ENCODE assay signal across 8 cellular contexts in genomic region chr5:53109041-53109435, GRCh38. TPM values are rescaled to one million over a fixed set of nuclear protein-coding genes. Genes with fewer than 3 reads are reported as not detected.
DNase-seq lines count a peak whose midpoint lies in the region; ATAC-seq, FAIRE-seq and TF ChIP-seq lines count a peak whose summit lies in the region.

No MANE protein-coding gene starts in this region.

- TF ChIP-seq CTCF in GM12864 (IDR thresholded peaks at IDR 0.05; ENCODE audit: low read depth, low read length, missing control alignments) (no peak), smooth muscle cell (IDR thresholded peaks at IDR 0.05; ENCODE audit: borderline replicate concordance, insufficient read depth, poor library complexity, severe bottlenecking) (no peak)

- no peaks in the 10 kb centered on the region for H3K9me3 Mint-ChIP-seq in activated naive CD8-positive, alpha-beta T cell treated with anti-CD3 and anti-CD28 coated beads, Interleukin-2, amount 10 ng/mL, durations not matched to agents 7 days and 5 days

- peak overlapping the region; percentile 93 for H3K4me2 ChIP-seq in smooth muscle cell

- no peaks in the 10 kb centered on the region for H3K36me3 ChIP-seq in smooth muscle cell (ENCODE audit: low read depth)

- no peaks in the 10 kb centered on the region for H3K27me3 ChIP-seq in smooth muscle cell (ENCODE audit: low read depth)

- H3K9me3 ChIP-seq in iPS-18c (ENCODE audit: control insufficient read depth, insufficient read depth, low read length) (no peaks in the 10 kb centered on the region), smooth muscle cell (replicated peaks; ENCODE audit: low read depth) (no peaks in the 10 kb centered on the region)

- no peak for FAIRE-seq in H54 (lab: Jason Lieb, UNC)

- peak overlapping the region; percentile 86 for H3K4me3 Mint-ChIP-seq in activated naive CD8-positive, alpha-beta T cell treated with anti-CD3 and anti-CD28 coated beads, Interleukin-2, amount 10 ng/mL, durations not matched to agents 7 days and 5 days

- H3K36me3 Mint-ChIP-seq in activated naive CD8-positive, alpha-beta T cell treated with anti-CD3 and anti-CD28 coated beads, Interleukin-2, amount 10 ng/mL, durations not matched to agents 7 days and 5 days: peaks cover 24% of the 10 kb centered on the region

- peak overlapping the region; percentile 89 for H3K27ac Mint-ChIP-seq in activated naive CD8-positive, alpha-beta T cell treated with anti-CD3 and anti-CD28 coated beads, Interleukin-2, amount 10 ng/mL, durations not matched to agents 7 days and 5 days

- POLR2A ChIA-PET in activated naive CD8-positive, alpha-beta T cell treated with anti-CD3 and anti-CD28 coated beads, Interleukin-2, amount 10 ng/mL, durations not matched to agents 7 days and 5 days (lab: Charles Lee): interaction anchor here (0.6 to 2.1 kb wide), 7 partner anchors 10 to 160 kb away, joined by 3 to 11 read pairs (median 4); no protein-coding TSS in a partner anchor

- peak overlapping the region; percentile 91 for H2AFZ ChIP-seq in smooth muscle cell (ENCODE audit: low read depth)

- H3K4me1 Mint-ChIP-seq in activated naive CD8-positive, alpha-beta T cell treated with anti-CD3 and anti-CD28 coated beads, Interleukin-2, amount 10 ng/mL, durations not matched to agents 7 days and 5 days: peaks cover 30% of the 10 kb centered on the region

- TF ChIP-seq POLR2A in H54 (IDR thresholded peaks at IDR 0.05; ENCODE audit: low read depth, low read length): no peak

- no peak overlapping the region for H3K27ac ChIP-seq in smooth muscle cell (ENCODE audit: low read depth)

- H3K79me2 ChIP-seq in smooth muscle cell (ENCODE audit: low read depth): peaks cover 14% of the 10 kb centered on the region

- H4K20me1 ChIP-seq in smooth muscle cell (ENCODE audit: low read depth): no peaks in the 10 kb centered on the region

- H3K4me1 ChIP-seq in smooth muscle cell (ENCODE audit: low read depth): peaks cover 10% of the 10 kb centered on the region

- in situ Hi-C loops in KBM-7 (cut with MboI; ENCODE audit: low pct_unique_long_range_greater_than_20kb, low sequenced_read_pairs): no loop called here

- peak overlapping the region; percentile 82 for H3K4me3 ChIP-seq in GM12864 (ENCODE audit: low read depth, low read length)
- H3K4me3 ChIP-seq in iPS-18c (ENCODE audit: insufficient read depth, low read depth, low read length): peak overlapping the region; percentile 53; the same call in 1 of the 2 replicates
- H3K4me3 ChIP-seq in smooth muscle cell: peak overlapping the region; percentile 75

- ATAC-seq in GM21576 (IDR thresholded peaks at IDR 0.05; ENCODE audit: unreplicated experiment): peak; percentile 13
- ATAC-seq in activated naive CD8-positive, alpha-beta T cell treated with anti-CD3 and anti-CD28 coated beads, Interleukin-2, amount 10 ng/mL, durations not matched to agents 7 days and 5 days (ENCODE audit: low read depth): no peak

- 5% methylated on average over 10 of the region's 10 CpGs for whole genome bisulfite sequencing in smooth muscle cell (ENCODE audit: low lambda C conversion rate)

- H3K9ac ChIP-seq in smooth muscle cell (ENCODE audit: low read depth): peak overlapping the region; percentile 34

- DNase-seq in GM12864 (ENCODE audit: low read depth) (no peak), KBM-7 (peak; percentile 53), smooth muscle cell (lab: John Stamatoyannopoulos, UW; ENCODE audit: unreplicated experiment) (no peak), NCI-H1048 (lab: John Stamatoyannopoulos, UW) (no peak), H54 (ENCODE audit: insufficient read length, low spot score) (no peak)
- DNase-seq in activated naive CD8-positive, alpha-beta T cell treated with anti-CD3 and anti-CD28 coated beads, Interleukin-2, amount 10 ng/mL, durations not matched to agents 7 days and 5 days: no peak

- no peaks in the 10 kb centered on the region for H3K27me3 Mint-ChIP-seq in activated naive CD8-positive, alpha-beta T cell treated with anti-CD3 and anti-CD28 coated beads, Interleukin-2, amount 10 ng/mL, durations not matched to agents 7 days and 5 days

- no peaks in the 10 kb centered on the region for H3F3A ChIP-seq in smooth muscle cell (ENCODE audit: low read depth)

RNA-seq across cellular contexts. Expression of gene MOCS2, which starts 0.5 kb away (rescaled TPM):
- total RNA-seq in activated naive CD8-positive, alpha-beta T cell treated with anti-CD3 and anti-CD28 coated beads, Interleukin-2, amount 10 ng/mL, durations not matched to agents 7 days and 5 days: 10 to 100 TPM; 23.1 to 26.0 TPM
- total RNA-seq in smooth muscle cell: 56.3 and 59.0 TPM in 2 replicates
- 35.6 and 44.8 TPM in 2 replicates for polyA plus RNA-seq in smooth muscle cell
